In the genomic region with DNA sequence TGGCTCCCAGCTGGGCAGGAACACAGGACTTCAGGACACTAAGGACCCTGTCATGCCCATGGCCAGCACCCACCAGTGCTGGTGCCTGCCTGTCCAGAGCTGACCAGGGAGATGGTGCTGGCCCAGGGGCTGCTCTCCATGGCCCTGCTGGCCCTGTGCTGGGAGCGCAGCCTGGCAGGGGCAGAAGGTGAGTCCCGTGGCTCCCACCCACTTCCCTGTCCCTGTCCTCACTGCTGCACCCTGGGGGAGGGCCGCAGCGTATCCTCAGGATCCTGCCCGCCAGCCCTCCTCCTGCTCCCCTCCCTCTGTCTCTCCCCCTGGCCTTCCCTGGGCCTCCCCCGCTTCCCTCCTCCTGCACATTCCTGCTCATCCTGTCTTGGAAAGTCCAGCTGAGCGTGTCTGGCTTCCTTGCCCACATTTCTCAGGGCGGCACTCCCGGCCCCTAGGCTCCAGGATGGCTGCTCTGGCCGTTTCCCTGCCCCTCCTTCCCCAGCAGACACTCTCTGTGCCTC, we compare ENCODE assay signal across 16 cellular contexts. TPM values are rescaled to one million over a fixed set of nuclear protein-coding genes. Genes with fewer than 3 reads are reported as not detected.
A peak's percentile ranks its signal among the peaks of the same experiment; 100 is the strongest.
DNase-seq lines count a peak whose midpoint lies in the region; ATAC-seq, FAIRE-seq and TF ChIP-seq lines count a peak whose summit lies in the region.
"Had no signal": no experiment of that assay in that cellular context is flagged by ENCODE, and none has a peak within 500 bp of the region (broad histone marks: within the 10 kb centered on the region; RNA-seq: fewer than 3 reads in every experiment).

No MANE protein-coding gene starts in this region.

- peaks cover 16% of the 10 kb centered on the region for H3K27me3 Mint-ChIP-seq in T-helper 1 cell treated with Interleukin-12 subunit alpha and Interleukin-12 subunit beta and Interleukin-4 antibody, amounts not matched to agents 30 μg/mL and 1 μg/mL, for 36 hours (ENCODE audit: low read depth)
- no peaks in the 10 kb centered on the region for H3K27me3 Mint-ChIP-seq in stimulated activated naive B cell treated with anti-CD40 and anti-IgM and Interleukin-4, amounts not matched to agents 10 μg/mL and 1 μg/mL and 100 μg/mL, for 72 hours

- WGBS in thyroid gland, 2 donors: 32 to 42% methylated on average over 8 to 9 of the region's 10 CpGs
- 37 to 45% (median 39%) methylated on average over 9 to 10 of the region's 10 CpGs for WGBS in small intestine, 3 donors

- DNase-seq in T-helper 1 cell: no peak
- peak; percentile 34 for DNase-seq in dermis blood vessel endothelial cell
- no peak for DNase-seq in left lung
- no peak for DNase-seq in stimulated activated naive B cell treated with anti-CD40 and anti-IgM and Interleukin-4, amounts not matched to agents 10 μg/mL and 1 μg/mL and 100 μg/mL, for 72 hours
- no peak for DNase-seq in thyroid gland
- no peak for DNase-seq in BE2C
- DNase-seq in small intestine: no peak
- DNase-seq: 8988T; CD8-positive, alpha-beta T cell; NCI-H2171 had no signal

- H3K27ac Mint-ChIP-seq in T-helper 1 cell treated with Interleukin-12 subunit alpha and Interleukin-12 subunit beta and Interleukin-4 antibody, amounts not matched to agents 30 μg/mL and 1 μg/mL, for 36 hours: peak overlapping the region; percentile 33
- peak overlapping the region; percentile 78 for H3K27ac Mint-ChIP-seq in stimulated activated naive B cell treated with anti-CD40 and anti-IgM and Interleukin-4, amounts not matched to agents 10 μg/mL and 1 μg/mL and 100 μg/mL, for 72 hours
- H3K27ac Mint-ChIP-seq: activated T-helper 2 cell treated with anti-CD3 and anti-CD28 coated beads, Interferon-gamma antibody, Interleukin-2, Interleukin-4, amounts not matched to agents 10 μg/mL and 5 μg/mL and 100 μg/mL, durations not matched to agents 14 hours and 24 hours and 36 hours; CD8-positive, alpha-beta T cell had no signal

- peaks cover 0 to 55% of the 10 kb centered on the region in 2 donors for H3K4me1 ChIP-seq in left lung
- no peaks in the 10 kb centered on the region for H3K4me1 ChIP-seq in thyroid gland
- no peaks in the 10 kb centered on the region for H3K4me1 ChIP-seq in BE2C
- no peaks in the 10 kb centered on the region for H3K4me1 ChIP-seq in small intestine (ENCODE audit: control insufficient read depth in 2 of 2, insufficient read depth in 1 of 2, low read depth in 1 of 2, low read length in 1 of 2)

- H3K27ac ChIP-seq in left lung: peak overlapping the region in 1 of 2 donors; percentile 73
- H3K27ac ChIP-seq in thyroid gland: no peak overlapping the region
- H3K27ac ChIP-seq in small intestine (ENCODE audit: low read depth in 1 of 2, low read length in 1 of 2): no peak overlapping the region
- H3K27ac ChIP-seq: SK-N-MC, tibial nerve, VCaP had no signal

- H3K36me3 ChIP-seq in left lung: peaks cover 0 to 55% of the 10 kb centered on the region in 2 donors
- no peaks in the 10 kb centered on the region for H3K36me3 ChIP-seq in thyroid gland
- no peaks in the 10 kb centered on the region for H3K36me3 ChIP-seq in BE2C
- H3K36me3 ChIP-seq in small intestine (ENCODE audit: control insufficient read depth in 2 of 2, insufficient read depth in 2 of 2, low read length in 2 of 2): no peaks in the 10 kb centered on the region
- H3K36me3 ChIP-seq: tibial nerve had no signal

- peaks cover 25% of the 10 kb centered on the region for H3K4me1 Mint-ChIP-seq in T-helper 1 cell treated with Interleukin-12 subunit alpha and Interleukin-12 subunit beta and Interleukin-4 antibody, amounts not matched to agents 30 μg/mL and 1 μg/mL, for 36 hours (ENCODE audit: low read depth)
- H3K4me1 Mint-ChIP-seq in stimulated activated naive B cell treated with anti-CD40 and anti-IgM and Interleukin-4, amounts not matched to agents 10 μg/mL and 1 μg/mL and 100 μg/mL, for 72 hours: peaks cover 46 to 70% of the 10 kb centered on the region in 2 donors

- no peak overlapping the region for H3K4me3 ChIP-seq in left lung
- no peak overlapping the region for H3K4me3 ChIP-seq in thyroid gland (replicated peaks in 1 of 3)
- H3K4me3 ChIP-seq in BE2C (ENCODE audit: low read depth, low read length): no peak overlapping the region
- H3K4me3 ChIP-seq in small intestine (ENCODE audit: low read depth in 1 of 2, low read length in 2 of 2): no peak overlapping the region
- H3K4me3 ChIP-seq: mucosa of descending colon, SK-N-MC, tibial nerve had no signal

- H3K9me3 ChIP-seq in left lung (no peaks in the 10 kb centered on the region), thyroid gland (no peaks in the 10 kb centered on the region), BE2C (no peaks in the 10 kb centered on the region), small intestine (ENCODE audit: control insufficient read depth, low read depth) (no peaks in the 10 kb centered on the region)
- H3K9me3 ChIP-seq: mucosa of descending colon had no signal

- peak; percentile 36 for ATAC-seq in left lung
- no peak for ATAC-seq in stimulated activated naive B cell treated with anti-CD40 and anti-IgM and Interleukin-4, amounts not matched to agents 10 μg/mL and 1 μg/mL and 100 μg/mL, for 72 hours (replicated peaks)
- ATAC-seq: CD8-positive, alpha-beta T cell had no signal

- FAIRE-seq in small intestine (lab: Jason Lieb, UNC): no peak

- H3K9me3 Mint-ChIP-seq in T-helper 1 cell treated with Interleukin-12 subunit alpha and Interleukin-12 subunit beta and Interleukin-4 antibody, amounts not matched to agents 30 μg/mL and 1 μg/mL, for 36 hours: peaks cover 7% of the 10 kb centered on the region
- H3K9me3 Mint-ChIP-seq in stimulated activated naive B cell treated with anti-CD40 and anti-IgM and Interleukin-4, amounts not matched to agents 10 μg/mL and 1 μg/mL and 100 μg/mL, for 72 hours: no peaks in the 10 kb centered on the region
- H3K9me3 Mint-ChIP-seq: CD8-positive, alpha-beta T cell had no signal

- H3K36me3 Mint-ChIP-seq in T-helper 1 cell treated with Interleukin-12 subunit alpha and Interleukin-12 subunit beta and Interleukin-4 antibody, amounts not matched to agents 30 μg/mL and 1 μg/mL, for 36 hours (ENCODE audit: low read depth): peaks cover 15% of the 10 kb centered on the region
- H3K36me3 Mint-ChIP-seq in stimulated activated naive B cell treated with anti-CD40 and anti-IgM and Interleukin-4, amounts not matched to agents 10 μg/mL and 1 μg/mL and 100 μg/mL, for 72 hours: peaks cover 73 to 90% of the 10 kb centered on the region in 2 donors
- H3K36me3 Mint-ChIP-seq: CD8-positive, alpha-beta T cell had no signal

- no peak for TF ChIP-seq POLR2A in thyroid gland (IDR thresholded peaks at IDR 0.05)

- intact Hi-C loops in left lung (cut with DNase I): no loop called here
- intact Hi-C loops in thyroid gland (cut with DNase I): no loop called here

- H3K4me3 Mint-ChIP-seq in T-helper 1 cell treated with Interleukin-12 subunit alpha and Interleukin-12 subunit beta and Interleukin-4 antibody, amounts not matched to agents 30 μg/mL and 1 μg/mL, for 36 hours: no peak overlapping the region
- peak overlapping the region in 1 of 2 donors; percentile 2 for H3K4me3 Mint-ChIP-seq in stimulated activated naive B cell treated with anti-CD40 and anti-IgM and Interleukin-4, amounts not matched to agents 10 μg/mL and 1 μg/mL and 100 μg/mL, for 72 hours
- H3K4me3 Mint-ChIP-seq: CD8-positive, alpha-beta T cell had no signal

- H3K27me3 ChIP-seq in left lung (peaks cover 0 to 33% of the 10 kb centered on the region in 2 donors), thyroid gland (no peaks in the 10 kb centered on the region), BE2C (no peaks in the 10 kb centered on the region; the same call in none of the 2 replicates), small intestine (ENCODE audit: control insufficient read depth in 2 of 2, insufficient read depth in 2 of 2, low read length in 2 of 2) (no peaks in the 10 kb centered on the region)

- TF ChIP-seq CTCF in left lung (IDR thresholded peaks at IDR 0.05) (no peak), thyroid gland (IDR thresholded peaks at IDR 0.05) (no peak), BE2C (IDR thresholded peaks at IDR 0.05; ENCODE audit: low read depth, low read length) (no peak)

RNA-seq across cellular contexts. Expression of a gene that starts 8.7 kb away (rescaled TPM):
- total RNA-seq in dermis blood vessel endothelial cell (7.1 and 9.2 TPM in 2 replicates), left lung (10 to 100 TPM; 11.5 to 47.5 TPM), thyroid gland (1 to 10 TPM; 1.9 to 7.1 (median 3.0) TPM)
- 0.42 TPM for polyA plus RNA-seq in BE2C (2012; ENCODE audit: insufficient read depth, insufficient read length, low read depth)
- 1 to 10 TPM in 2 of 3 donors, under 1 TPM in 1; 0.22 to 5.4 (median 1.4) TPM for polyA plus RNA-seq in small intestine
